Comparison of ENCODE assay signal across 8 cellular contexts in genomic region chr12:110742718-110743570, GRCh38. TPM values are rescaled to one million over a fixed set of nuclear protein-coding genes. Genes with fewer than 3 reads are reported as not detected.
DNase-seq lines count a peak whose midpoint lies in the region; ATAC-seq and TF ChIP-seq lines count a peak whose summit lies in the region.

Gene PPP1CC (minus strand): TSS chr12:110742891. CDS start chr12:110742707, 184 bp downstream.

- under 1% methylated on average over 39 of the region's 63 CpGs for WGBS in esophagus muscularis mucosa

- H3K36me3 ChIP-seq in KOPT-K1 (ENCODE audit: insufficient read depth, low read length) (peaks cover 19% of the 10 kb centered on the region), Peyer's patch (no peaks in the 10 kb centered on the region), esophagus muscularis mucosa (no peaks in the 10 kb centered on the region), muscle layer of duodenum (ENCODE audit: control insufficient read depth in 1 of 2, insufficient read depth in 2 of 2, low read length in 2 of 2) (no peaks in the 10 kb centered on the region)

- H3K4me1 ChIP-seq in Peyer's patch (peaks cover 0 to 50% (median 15%) of the 10 kb centered on the region in 4 donors), esophagus muscularis mucosa (peaks cover 53 to 62% (median 59%) of the 10 kb centered on the region in 4 donors), muscle layer of duodenum (ENCODE audit: control insufficient read depth in 1 of 2, insufficient read depth in 2 of 2, low read length in 2 of 2) (peaks cover 21 to 47% of the 10 kb centered on the region in 2 donors)

- peak; percentile 69 for ATAC-seq in GM21737 (IDR thresholded peaks at IDR 0.05; ENCODE audit: unreplicated experiment)

- H3K27ac ChIP-seq in KOPT-K1 (ENCODE audit: low read depth, low read length, poor library complexity, severe bottlenecking) (peak within 1 kb of the TSS; percentile 89), Peyer's patch (peak within 1 kb of the TSS; percentile 92 to 95 (median 93)), esophagus muscularis mucosa (replicated peaks in 1 of 4) (peak within 1 kb of the TSS; percentile 89 to 96 (median 94)), muscle layer of duodenum (ENCODE audit: low read length) (peak within 1 kb of the TSS; percentile 59)

- no peak for TF ChIP-seq EP300 in esophagus muscularis mucosa (IDR thresholded peaks at IDR 0.05)

- H3K9me3 ChIP-seq in KOPT-K1 (ENCODE audit: insufficient read depth, low read length, poor library complexity, severe bottlenecking) (no peaks in the 10 kb centered on the region), Peyer's patch (no peaks in the 10 kb centered on the region), esophagus muscularis mucosa (no peaks in the 10 kb centered on the region), muscle layer of duodenum (ENCODE audit: control insufficient read depth in 1 of 2, low read length in 2 of 2) (no peaks in the 10 kb centered on the region)

- DNase-seq in DMS114 treated with DMSO at 0.1 percent for 48 hours (lab: John Stamatoyannopoulos, UW; ENCODE audit: unreplicated experiment) (peak; percentile 95), Peyer's patch (peak; percentile 94 to 98 (median 96)), esophagus muscularis mucosa (ENCODE audit: extremely low spot score) (peak; percentile 99)
- DNase-seq in activated T-cell treated with anti-CD3 and anti-CD28 coated beads, Interleukin-2, amount 50 U/mL, for 48 hours = peak; percentile 94
- DNase-seq in stimulated activated CD8-positive, alpha-beta memory T cell treated with anti-CD3 and anti-CD28 coated beads, Interleukin-7, amount 100 ng/mL, for 24 hours (ENCODE audit: low read depth) = peak; percentile 73

- TF ChIP-seq CTCF in Peyer's patch (IDR thresholded peaks at IDR 0.05) = no peak
- peak in 1 of 3 experiments; percentile 7 for TF ChIP-seq CTCF in esophagus muscularis mucosa (IDR thresholded peaks at IDR 0.05)

- peak within 1 kb of the TSS; percentile 79 to 94 (median 92) for H3K4me3 ChIP-seq in Peyer's patch
- H3K4me3 ChIP-seq in esophagus muscularis mucosa = peak within 1 kb of the TSS; percentile 78 to 100 (median 95)
- peak within 1 kb of the TSS; percentile 77 to 85 for H3K4me3 ChIP-seq in muscle layer of duodenum (ENCODE audit: low read depth in 1 of 2, low read length in 2 of 2)

- H3K27me3 ChIP-seq in Peyer's patch (no peaks in the 10 kb centered on the region), esophagus muscularis mucosa (no peaks in the 10 kb centered on the region), muscle layer of duodenum (ENCODE audit: low read depth, low read length) (no peaks in the 10 kb centered on the region)

- intact Hi-C loops in esophagus muscularis mucosa (cut with DNase I) = loop anchor here (5.0 kb wide), 1 partner anchor 144 kb away; no protein-coding TSS in a partner anchor

- TF ChIP-seq POLR2A in Peyer's patch (IDR thresholded peaks at IDR 0.05) (peak; percentile 56 to 70), esophagus muscularis mucosa (IDR thresholded peaks at IDR 0.05; ENCODE audit: low read depth) (peak; percentile 40)

RNA-seq across cellular contexts. Expression of gene PPP1CC, which starts in this region (rescaled TPM):
- total RNA-seq in Peyer's patch (100 to 1,000 TPM; 174 to 361 (median 217) TPM), esophagus muscularis mucosa (100 to 1,000 TPM in 3 of 4 donors, 10 to 100 TPM in 1; 92.2 to 120 (median 101) TPM)

Comparison
In these comparisons a context has a peak if more than half of its experiments do, and no peak if none do; other contexts are left out.
1. Peak in every context shown above with its lines: DNase-seq, ATAC-seq, H3K4me3 ChIP-seq and H3K27ac ChIP-seq.